In the genomic region with DNA sequence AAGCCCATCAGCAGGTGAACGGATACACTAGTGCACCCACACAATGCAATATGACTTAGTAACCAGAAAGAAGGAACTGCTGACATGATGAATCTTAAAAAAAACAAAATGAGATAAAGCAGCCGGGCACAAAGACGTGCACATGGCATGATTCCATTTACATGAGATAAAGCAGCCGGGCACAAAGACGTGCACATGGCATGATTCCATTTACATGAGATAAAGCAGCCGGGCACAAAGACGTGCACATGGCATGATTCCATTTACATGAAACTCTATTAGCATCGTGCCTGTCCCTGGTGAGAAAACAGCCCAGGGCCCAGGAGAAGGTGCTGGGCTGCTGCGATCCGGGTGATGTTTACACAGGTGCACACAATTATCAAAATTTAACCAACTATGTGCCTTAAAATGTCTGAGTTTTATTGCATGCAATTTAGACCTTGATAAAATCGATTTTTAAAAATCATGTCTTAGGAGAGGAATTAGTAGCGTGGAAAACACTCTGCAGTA, we compare ENCODE assay signal across 8 cellular contexts. TPM values are rescaled to one million over a fixed set of nuclear protein-coding genes. Genes with fewer than 3 reads are reported as not detected.
DNase-seq lines count a peak whose midpoint lies in the region; ATAC-seq and TF ChIP-seq lines count a peak whose summit lies in the region.
"Not testable (repeated sequence)": the region's sequence is repeated elsewhere in the genome, so short reads cannot be mapped to it uniquely, and the experiment has no call there.

No MANE protein-coding gene starts in this region.

- H3K27me3 Mint-ChIP-seq in activated CD4-positive, alpha-beta T cell treated with anti-CD3 and anti-CD28 coated beads, Interleukin-2, amount 10 ng/mL, durations not matched to agents 7 days and 5 days; natural killer cell treated with Interleukin-12 subunit alpha and Interleukin-12 subunit beta and Interleukin-15 and Interleukin-18, amount 100 ng/mL, for 72 hours: not testable (repeated sequence)

- peak; percentile 26 for ATAC-seq in left ventricle myocardium superior
- ATAC-seq in natural killer cell treated with Interleukin-12 subunit alpha and Interleukin-12 subunit beta and Interleukin-15 and Interleukin-18, amount 100 ng/mL, for 72 hours, result not testable (repeated sequence)

- not testable (repeated sequence) for H3K9me3 Mint-ChIP-seq in activated CD4-positive, alpha-beta T cell treated with anti-CD3 and anti-CD28 coated beads, Interleukin-2, amount 10 ng/mL, durations not matched to agents 7 days and 5 days; natural killer cell treated with Interleukin-12 subunit alpha and Interleukin-12 subunit beta and Interleukin-15 and Interleukin-18, amount 100 ng/mL, for 72 hours

- not testable (repeated sequence) for H3K27ac ChIP-seq in OCI-LY3 (ENCODE audit: low read length)
- peak overlapping the region; percentile 92 to 95 (median 94) for H3K27ac ChIP-seq in transverse colon

- CTCF ChIA-PET in activated CD4-positive, alpha-beta T cell treated with anti-CD3 and anti-CD28 coated beads, Interleukin-2, amount 10 ng/mL, durations not matched to agents 7 days and 5 days (lab: Charles Lee), result not testable (repeated sequence)

- peaks cover 71% of the 10 kb centered on the region for H4K20me1 ChIP-seq in OCI-LY3 (ENCODE audit: insufficient read depth, low read length)

- peaks cover 57% of the 10 kb centered on the region for H3K4me1 Mint-ChIP-seq in activated CD4-positive, alpha-beta T cell treated with anti-CD3 and anti-CD28 coated beads, Interleukin-2, amount 10 ng/mL, durations not matched to agents 7 days and 5 days
- peaks cover 45 to 46% of the 10 kb centered on the region in 2 donors for H3K4me1 Mint-ChIP-seq in natural killer cell treated with Interleukin-12 subunit alpha and Interleukin-12 subunit beta and Interleukin-15 and Interleukin-18, amount 100 ng/mL, for 72 hours (ENCODE audit: low read depth in 2 of 2)

- intact Hi-C loops in left ventricle myocardium superior (cut with micrococcal nuclease), result loop anchor here (10.0 kb wide), 1 partner anchor 49 kb away; no protein-coding TSS in a partner anchor
- intact Hi-C loops in transverse colon (cut with DNase I; ENCODE audit: low total_unique reads), result not testable (repeated sequence)

- peaks cover 32% of the 10 kb centered on the region for H3K36me3 Mint-ChIP-seq in activated CD4-positive, alpha-beta T cell treated with anti-CD3 and anti-CD28 coated beads, Interleukin-2, amount 10 ng/mL, durations not matched to agents 7 days and 5 days (ENCODE audit: low read depth)
- not testable (repeated sequence) for H3K36me3 Mint-ChIP-seq in natural killer cell treated with Interleukin-12 subunit alpha and Interleukin-12 subunit beta and Interleukin-15 and Interleukin-18, amount 100 ng/mL, for 72 hours

- peak; percentile 76 for DNase-seq in COR-L47 (lab: John Stamatoyannopoulos, UW)
- DNase-seq in NCI-H146 (lab: John Stamatoyannopoulos, UW), result peak; percentile 79
- not testable (repeated sequence) for DNase-seq in activated CD4-positive, alpha-beta T cell treated with anti-CD3 and anti-CD28 coated beads, Interleukin-2, amount 10 ng/mL, durations not matched to agents 7 days and 5 days; transverse colon
- DNase-seq in amniotic epithelial cell (ENCODE audit: low read depth), result peak; percentile 48
- DNase-seq in left ventricle myocardium superior, result peak; percentile 28
- peak; percentile 8 for DNase-seq in natural killer cell treated with Interleukin-12 subunit alpha and Interleukin-12 subunit beta and Interleukin-15 and Interleukin-18, amount 100 ng/mL, for 72 hours (ENCODE audit: low spot score)

- in situ Hi-C loops in transverse colon (cut with MboI; ENCODE audit: low pct_ligation_motif_present in 1 of 4, low pct_unique_long_range_greater_than_20kb in 1 of 4, low sequenced_read_pairs in 3 of 4), result loop anchor here in 1 of 4 donors (25.0 kb wide), 1 partner anchor 172 kb away; no protein-coding TSS in a partner anchor

- H3K9me3 ChIP-seq in OCI-LY3 (ENCODE audit: insufficient read depth, low read length); transverse colon: not testable (repeated sequence)

- peak overlapping the region; percentile 91 for H3K4me3 ChIP-seq in OCI-LY3 (ENCODE audit: low read length)
- H3K4me3 ChIP-seq in transverse colon, result not testable (repeated sequence)

- peaks cover 84% of the 10 kb centered on the region for H3K79me2 ChIP-seq in OCI-LY3 (ENCODE audit: low read length)

- not testable (repeated sequence) for TF ChIP-seq POLR2A in transverse colon (IDR thresholded peaks at IDR 0.05)

- 23 to 41% methylated on average over 6 to 12 of the region's 12 CpGs for WGBS in transverse colon (ENCODE audit: low coverage in 1 of 2), 2 donors

- peaks cover 41% of the 10 kb centered on the region for H3K36me3 ChIP-seq in OCI-LY3 (replicated peaks; ENCODE audit: low read depth, low read length)
- H3K36me3 ChIP-seq in transverse colon, result not testable (repeated sequence)

- H3K27me3 ChIP-seq in OCI-LY3 (ENCODE audit: low read depth, low read length); transverse colon: not testable (repeated sequence)

- H3K9ac ChIP-seq in OCI-LY3 (ENCODE audit: low read length), result 0 out of 2 replicates have a peak overlapping the region, but pooled peaks have one; percentile 20

- H2AFZ ChIP-seq in OCI-LY3 (ENCODE audit: low read depth, low read length), result not testable (repeated sequence)

- H3K27ac Mint-ChIP-seq in activated CD4-positive, alpha-beta T cell treated with anti-CD3 and anti-CD28 coated beads, Interleukin-2, amount 10 ng/mL, durations not matched to agents 7 days and 5 days, result not testable (repeated sequence)
- H3K27ac Mint-ChIP-seq in natural killer cell treated with Interleukin-12 subunit alpha and Interleukin-12 subunit beta and Interleukin-15 and Interleukin-18, amount 100 ng/mL, for 72 hours, result peak overlapping the region; percentile 79 to 80

- H3K4me3 Mint-ChIP-seq in activated CD4-positive, alpha-beta T cell treated with anti-CD3 and anti-CD28 coated beads, Interleukin-2, amount 10 ng/mL, durations not matched to agents 7 days and 5 days, result peak overlapping the region; percentile 1
- peak overlapping the region; percentile 98 for H3K4me3 Mint-ChIP-seq in natural killer cell treated with Interleukin-12 subunit alpha and Interleukin-12 subunit beta and Interleukin-15 and Interleukin-18, amount 100 ng/mL, for 72 hours

- TF ChIP-seq EP300 in transverse colon (IDR thresholded peaks at IDR 0.05; ENCODE audit: low read depth), result not testable (repeated sequence)

- H3K4me2 ChIP-seq in OCI-LY3 (ENCODE audit: low read length), result peak overlapping the region; percentile 95

- H3K4me1 ChIP-seq in OCI-LY3 (ENCODE audit: low read length) (peaks cover 46% of the 10 kb centered on the region), transverse colon (peaks cover 38 to 84% (median 69%) of the 10 kb centered on the region in 4 donors)

- POLR2A ChIA-PET in activated CD4-positive, alpha-beta T cell treated with anti-CD3 and anti-CD28 coated beads, Interleukin-2, amount 10 ng/mL, durations not matched to agents 7 days and 5 days (lab: Charles Lee), result not testable (repeated sequence)

- TF ChIP-seq CTCF in OCI-LY3 (IDR thresholded peaks at IDR 0.05; ENCODE audit: low read depth, low read length); transverse colon (IDR thresholded peaks at IDR 0.05): not testable (repeated sequence)

RNA-seq across cellular contexts. Expression of gene CERK, which starts 3.8 kb away (rescaled TPM):
- total RNA-seq in activated CD4-positive, alpha-beta T cell treated with anti-CD3 and anti-CD28 coated beads, Interleukin-2, amount 10 ng/mL, durations not matched to agents 7 days and 5 days, result 10 to 100 TPM; 41.8 to 47.1 TPM
- total RNA-seq in left ventricle myocardium superior (87.5 TPM), transverse colon (10 to 100 TPM; 13.7 to 72.2 (median 63.5) TPM)
- 10 to 100 TPM; 38.1 to 55.8 TPM for total RNA-seq in natural killer cell treated with Interleukin-12 subunit alpha and Interleukin-12 subunit beta and Interleukin-15 and Interleukin-18, amount 100 ng/mL, for 72 hours

RNA-seq across cellular contexts. Expression of gene TBC1D22A, which starts 28.2 kb away (rescaled TPM):
- total RNA-seq in activated CD4-positive, alpha-beta T cell treated with anti-CD3 and anti-CD28 coated beads, Interleukin-2, amount 10 ng/mL, durations not matched to agents 7 days and 5 days, result 10 to 100 TPM; 34.1 to 39.2 TPM
- total RNA-seq in left ventricle myocardium superior (15.8 TPM), transverse colon (100 to 1,000 TPM in 1 of 4 donors, 10 to 100 TPM in 3; 31.2 to 111 (median 41.8) TPM)
- total RNA-seq in natural killer cell treated with Interleukin-12 subunit alpha and Interleukin-12 subunit beta and Interleukin-15 and Interleukin-18, amount 100 ng/mL, for 72 hours, result 10 to 100 TPM; 31.9 to 43.4 TPM
